Comparison of ENCODE assay signal across 8 cellular contexts in genomic region chr16:29926675-29927522, GRCh38. TPM values are rescaled to one million over a fixed set of nuclear protein-coding genes. Genes with fewer than 3 reads are reported as not detected.
DNase-seq lines count a peak whose midpoint lies in the region; ATAC-seq and TF ChIP-seq lines count a peak whose summit lies in the region.

No MANE protein-coding gene starts in this region.

- no peaks in the 10 kb centered on the region for H3K9me3 ChIP-seq in T-helper 17 cell (ENCODE audit: control insufficient read depth, low read length, poor library complexity, severe bottlenecking)

- ATAC-seq in HG02943 (IDR thresholded peaks at IDR 0.05; ENCODE audit: low read depth, unreplicated experiment) (peak; percentile 6), T-helper 17 cell (no peak), GM19023 (IDR thresholded peaks at IDR 0.05; ENCODE audit: unreplicated experiment) (no peak)

- H3K36me3 Mint-ChIP-seq in T-helper 17 cell (ENCODE audit: low read depth): no peaks in the 10 kb centered on the region
- H3K36me3 Mint-ChIP-seq in neural crest cell (ENCODE audit: low read depth): no peaks in the 10 kb centered on the region

- no peaks in the 10 kb centered on the region for H3K27me3 Mint-ChIP-seq in T-helper 17 cell
- H3K27me3 Mint-ChIP-seq in neural crest cell (ENCODE audit: low read depth): no peaks in the 10 kb centered on the region

- no peaks in the 10 kb centered on the region for H3K9me3 Mint-ChIP-seq in neural crest cell

- H3K4me3 Mint-ChIP-seq in T-helper 17 cell (peak overlapping the region; percentile 98), neural crest cell (peak overlapping the region; percentile 97)

- peak overlapping the region; percentile 86 for H3K4me3 ChIP-seq in fibroblast of villous mesenchyme (ENCODE audit: low read depth, low read length)

- H3K4me1 Mint-ChIP-seq in T-helper 17 cell: peaks cover 27% of the 10 kb centered on the region
- peaks cover 31% of the 10 kb centered on the region for H3K4me1 Mint-ChIP-seq in neural crest cell

- H3K27ac Mint-ChIP-seq in T-helper 17 cell (peak overlapping the region; percentile 98), neural crest cell (ENCODE audit: unreplicated experiment) (peak overlapping the region; percentile 100)

- no peak for TF ChIP-seq CTCF in fibroblast of villous mesenchyme (IDR thresholded peaks at IDR 0.05; ENCODE audit: insufficient read depth, low read depth, low read length)
- no peak for TF ChIP-seq CTCF in neural crest cell (conservative IDR thresholded peaks at IDR 0.05)

- DNase-seq in DMS153 treated with DMSO at 0.1 percent for 48 hours (lab: John Stamatoyannopoulos, UW; ENCODE audit: unreplicated experiment) (peak; percentile 42), T-helper 17 cell (no peak), fibroblast of villous mesenchyme (ENCODE audit: low read depth) (peak; percentile 56), neural crest cell (ENCODE audit: low read depth, low spot score) (no peak), T-helper 9 cell (no peak), H4 (ENCODE audit: low spot score) (no peak)

RNA-seq across cellular contexts. Expression of gene KCTD13, which starts 0.9 kb away (rescaled TPM):
- total RNA-seq in T-helper 17 cell (10 to 100 TPM; 44.1 to 48.4 TPM), fibroblast of villous mesenchyme (8.2 and 10.0 TPM in 2 replicates), neural crest cell (24.3 and 25.2 TPM in 2 replicates)
- total RNA-seq in H4 (2014; rRNA removed; shearing (Covaris generic)): 3.3 and 7.4 TPM in 2 replicates

RNA-seq across cellular contexts. Expression of gene ASPHD1, which starts 26.6 kb away (rescaled TPM):
- not detected for total RNA-seq in T-helper 17 cell
- total RNA-seq in fibroblast of villous mesenchyme: 5.2 and 7.8 TPM in 2 replicates
- total RNA-seq in neural crest cell: 2.5 and 2.8 TPM in 2 replicates
- 3.6 and 6.9 TPM in 2 replicates for total RNA-seq in H4 (2014; rRNA removed; shearing (Covaris generic))

RNA-seq across cellular contexts. Expression of gene SEZ6L2, which starts 27.5 kb away (rescaled TPM):
- total RNA-seq in T-helper 17 cell: not detected
- 2.6 and 4.7 TPM in 2 replicates for total RNA-seq in fibroblast of villous mesenchyme
- 8.7 and 9.3 TPM in 2 replicates for total RNA-seq in neural crest cell
- 6.8 and 10.0 TPM in 2 replicates for total RNA-seq in H4 (2014; rRNA removed; shearing (Covaris generic))

RNA-seq across cellular contexts. Expression of gene TMEM219, which starts 35.0 kb away (rescaled TPM):
- total RNA-seq in T-helper 17 cell (10 to 100 TPM; 68.8 to 80.3 TPM), fibroblast of villous mesenchyme (72.8 and 75.1 TPM in 2 replicates), neural crest cell (70.7 and 74.0 TPM in 2 replicates)
- 60.8 and 85.4 TPM in 2 replicates for total RNA-seq in H4 (2014; rRNA removed; shearing (Covaris generic))

RNA-seq across cellular contexts. Expression of gene TAOK2, which starts 46.8 kb away (rescaled TPM):
- total RNA-seq in T-helper 17 cell (10 to 100 TPM; 21.0 to 22.9 TPM), fibroblast of villous mesenchyme (48.0 and 63.9 TPM in 2 replicates), neural crest cell (67.7 and 73.2 TPM in 2 replicates)
- 11.6 and 17.2 TPM in 2 replicates for total RNA-seq in H4 (2014; rRNA removed; shearing (Covaris generic))

Comparison
In these comparisons a context has a peak if more than half of its experiments do, and no peak if none do; other contexts are left out.
1. DNase-seq: peak in DMS153 treated with DMSO at 0.1 percent for 48 hours (single experiment) and fibroblast of villous mesenchyme (single experiment); none in T-helper 17 cell (0 of 3), neural crest cell (single experiment), T-helper 9 cell (single experiment) and H4 (single experiment).